In genomic region chr4:96472103-96472867, GRCh38 we compare ENCODE assay signal across 30 cellular contexts.
DNase-seq lines count a peak whose midpoint lies in the region; ATAC-seq, FAIRE-seq and TF ChIP-seq lines count a peak whose summit lies in the region.
"Had no signal": no experiment of that assay in that cellular context is flagged by ENCODE, and none has a peak within 500 bp of the region (broad histone marks: within the 10 kb centered on the region; RNA-seq: fewer than 3 reads in every experiment).

No MANE protein-coding gene starts in this region.

- H2BK15ac ChIP-seq in mesendoderm (replicated peaks; ENCODE audit: low read depth): no peak overlapping the region

- H3K18ac ChIP-seq in mesendoderm (ENCODE audit: low read length): no peak overlapping the region

- H2BK120ac ChIP-seq in mesendoderm (ENCODE audit: low read depth, low read length): no peak overlapping the region

- no peak overlapping the region for H3K27ac Mint-ChIP-seq in activated naive CD4-positive, alpha-beta T cell treated with anti-CD3 and anti-CD28 coated beads, Interleukin-2, amount 50 U/mL, for 72 hours
- H3K27ac Mint-ChIP-seq in CD8-positive, alpha-beta memory T cell: no peak overlapping the region
- H3K27ac Mint-ChIP-seq: activated CD8-positive, alpha-beta T cell treated with anti-CD3 and anti-CD28 coated beads for 36 hours; activated naive CD8-positive, alpha-beta T cell treated with anti-CD3 and anti-CD28 coated beads, Interleukin-2, amount 10 ng/mL, durations not matched to agents 7 days and 5 days had no signal

- no peaks in the 10 kb centered on the region for H3K9me3 ChIP-seq in CD8-positive, alpha-beta memory T cell (ENCODE audit: low read length)
- no peaks in the 10 kb centered on the region for H3K9me3 ChIP-seq in osteoblast (ENCODE audit: low read depth, low read length)
- H3K9me3 ChIP-seq: BE2C, Caco-2, right lobe of liver, upper lobe of right lung had no signal

- POLR2A ChIA-PET in CD8-positive, alpha-beta memory T cell (lab: Charles Lee): no interaction called here

- H2AFZ ChIP-seq in osteoblast (ENCODE audit: low read length): no peak overlapping the region

- H3K36me3 Mint-ChIP-seq in activated naive CD4-positive, alpha-beta T cell treated with anti-CD3 and anti-CD28 coated beads, Interleukin-2, amount 50 U/mL, for 72 hours: no peaks in the 10 kb centered on the region
- H3K36me3 Mint-ChIP-seq in CD8-positive, alpha-beta memory T cell: no peaks in the 10 kb centered on the region
- H3K36me3 Mint-ChIP-seq: activated naive CD8-positive, alpha-beta T cell treated with anti-CD3 and anti-CD28 coated beads, Interleukin-2, amount 10 ng/mL, durations not matched to agents 7 days and 5 days had no signal

- H3K27ac ChIP-seq in mesendoderm (ENCODE audit: low read depth, low read length): no peak overlapping the region
- H3K27ac ChIP-seq in CD8-positive, alpha-beta memory T cell (ENCODE audit: low read depth, low read length): no peak overlapping the region
- no peak overlapping the region for H3K27ac ChIP-seq in osteoblast (ENCODE audit: low read depth, low read length)
- H3K27ac ChIP-seq: epithelial cell of prostate, HL-60, right lobe of liver, upper lobe of right lung had no signal

- H3K4ac ChIP-seq in mesendoderm (ENCODE audit: low read depth, low read length): no peak overlapping the region

- no peak overlapping the region for H2BK5ac ChIP-seq in mesendoderm (ENCODE audit: low read length)

- no peak overlapping the region for H4K8ac ChIP-seq in mesendoderm (ENCODE audit: low read depth, low read length)

- H3K4me2 ChIP-seq in mesendoderm (ENCODE audit: low read length) (no peak overlapping the region), osteoblast (ENCODE audit: insufficient read depth, low read length) (no peak overlapping the region)

- DNase-seq in ELF-1 (ENCODE audit: low read depth, low spot score) (peak; percentile 11), NCI-H460 (ENCODE audit: extremely low read depth, low read depth) (peak; percentile 15), bronchial epithelial cell (ENCODE audit: low read depth) (peak; percentile 41), mesendoderm (peak; percentile 20), osteoblast (ENCODE audit: insufficient read length, low spot score, missing footprints) (no peak)
- no peak for DNase-seq in activated naive CD4-positive, alpha-beta T cell treated with anti-CD3 and anti-CD28 coated beads, Interleukin-2, amount 50 U/mL, for 72 hours (ENCODE audit: low spot score in 2 of 2)
- DNase-seq in CD8-positive, alpha-beta memory T cell: no peak
- DNase-seq: ACHN; activated CD8-positive, alpha-beta T cell treated with anti-CD3 and anti-CD28 coated beads for 36 hours; activated effector memory CD4-positive, alpha-beta T cell treated with Interleukin-2 at 50 U/mL for 16 hours; activated naive CD8-positive, alpha-beta T cell treated with anti-CD3 and anti-CD28 coated beads, Interleukin-2, amount 10 ng/mL, durations not matched to agents 7 days and 5 days; BE2C; Caco-2; cerebellar nuclear complex; DND-41; head of caudate nucleus; NCI-H1105 treated with DMSO at 0.1 percent for 48 hours; NCI-H2029; NCI-H748 treated with DMSO at 0.1 percent for 48 hours; posterior cingulate gyrus; right lobe of liver; stimulated activated CD4-positive, alpha-beta T cell treated with anti-CD3 and anti-CD28 coated beads, Interleukin-4, amount 100 ng/mL, for 1 hour; T-helper 1 cell; upper lobe of right lung had no signal

- H3K4me1 ChIP-seq in mesendoderm (ENCODE audit: control insufficient read depth, low read depth, low read length) (no peaks in the 10 kb centered on the region), osteoblast (ENCODE audit: insufficient read depth, low read length) (no peaks in the 10 kb centered on the region)
- no peaks in the 10 kb centered on the region for H3K4me1 ChIP-seq in CD8-positive, alpha-beta memory T cell (ENCODE audit: insufficient read depth, low read length)
- H3K4me1 ChIP-seq: BE2C, Caco-2, right lobe of liver, upper lobe of right lung had no signal

- no peaks in the 10 kb centered on the region for H3K27me3 Mint-ChIP-seq in CD8-positive, alpha-beta memory T cell
- H3K27me3 Mint-ChIP-seq: activated CD8-positive, alpha-beta T cell treated with anti-CD3 and anti-CD28 coated beads for 36 hours; activated naive CD8-positive, alpha-beta T cell treated with anti-CD3 and anti-CD28 coated beads, Interleukin-2, amount 10 ng/mL, durations not matched to agents 7 days and 5 days had no signal

- no peaks in the 10 kb centered on the region for H3K36me3 ChIP-seq in bronchial epithelial cell (ENCODE audit: control insufficient read depth, insufficient read depth, low read length)
- H3K36me3 ChIP-seq in mesendoderm (ENCODE audit: control insufficient read depth, insufficient read depth, low read length): no peaks in the 10 kb centered on the region
- no peaks in the 10 kb centered on the region for H3K36me3 ChIP-seq in CD8-positive, alpha-beta memory T cell (ENCODE audit: insufficient read depth, low read length)
- no peaks in the 10 kb centered on the region for H3K36me3 ChIP-seq in osteoblast (ENCODE audit: insufficient read depth, low read length)
- H3K36me3 ChIP-seq: BE2C, right lobe of liver, upper lobe of right lung had no signal

- H3K79me1 ChIP-seq in mesendoderm (ENCODE audit: low read length): no peaks in the 10 kb centered on the region

- peak; percentile 28 for FAIRE-seq in bronchial epithelial cell (lab: Jason Lieb, UNC)
- FAIRE-seq: GM18507, HepG2 had no signal

- H3K4me3 Mint-ChIP-seq in CD8-positive, alpha-beta memory T cell: no peak overlapping the region
- H3K4me3 Mint-ChIP-seq: activated CD8-positive, alpha-beta T cell treated with anti-CD3 and anti-CD28 coated beads for 36 hours; activated naive CD8-positive, alpha-beta T cell treated with anti-CD3 and anti-CD28 coated beads, Interleukin-2, amount 10 ng/mL, durations not matched to agents 7 days and 5 days; neural crest cell had no signal

- H3K4me3 ChIP-seq in bronchial epithelial cell (ENCODE audit: low read depth, low read length): no peak overlapping the region
- H3K4me3 ChIP-seq in mesendoderm (ENCODE audit: low read length): no peak overlapping the region
- no peak overlapping the region for H3K4me3 ChIP-seq in CD8-positive, alpha-beta memory T cell (ENCODE audit: low read length)
- no peak overlapping the region for H3K4me3 ChIP-seq in osteoblast (ENCODE audit: insufficient read depth, low read length)
- H3K4me3 ChIP-seq: right lobe of liver, upper lobe of right lung had no signal

- H3K56ac ChIP-seq in mesendoderm (ENCODE audit: low read length): no peak overlapping the region

- H4K20me1 ChIP-seq in osteoblast (ENCODE audit: insufficient read depth, low read length): no peaks in the 10 kb centered on the region

- TF ChIP-seq CTCF in bronchial epithelial cell (IDR thresholded peaks at IDR 0.05; ENCODE audit: insufficient read depth, low read length, severe bottlenecking) (no peak), osteoblast (IDR thresholded peaks at IDR 0.05; ENCODE audit: extremely low read depth, low read depth, low read length) (no peak)

- CTCF ChIA-PET in CD8-positive, alpha-beta memory T cell (lab: Charles Lee): no interaction called here

- H3K23ac ChIP-seq in mesendoderm (ENCODE audit: low read length): no peak overlapping the region

- peaks cover 8 to 15% of the 10 kb centered on the region in 2 donors for H3K9me3 Mint-ChIP-seq in activated naive CD4-positive, alpha-beta T cell treated with anti-CD3 and anti-CD28 coated beads, Interleukin-2, amount 50 U/mL, for 72 hours
- H3K9me3 Mint-ChIP-seq in CD8-positive, alpha-beta memory T cell: peaks cover 6 to 26% (median 10%) of the 10 kb centered on the region in 5 donors
- H3K9me3 Mint-ChIP-seq: activated naive CD8-positive, alpha-beta T cell treated with anti-CD3 and anti-CD28 coated beads, Interleukin-2, amount 10 ng/mL, durations not matched to agents 7 days and 5 days had no signal

- no peaks in the 10 kb centered on the region for H3K27me3 ChIP-seq in bronchial epithelial cell (ENCODE audit: control insufficient read depth, insufficient read depth, low read length)
- no peaks in the 10 kb centered on the region for H3K27me3 ChIP-seq in mesendoderm (ENCODE audit: insufficient read depth, low read length, poor library complexity)
- H3K27me3 ChIP-seq in CD8-positive, alpha-beta memory T cell (ENCODE audit: insufficient read depth, low read length, poor library complexity, severe bottlenecking): no peaks in the 10 kb centered on the region
- no peaks in the 10 kb centered on the region for H3K27me3 ChIP-seq in osteoblast (ENCODE audit: insufficient read depth, low read length)
- H3K27me3 ChIP-seq: BE2C, right lobe of liver, upper lobe of right lung had no signal

- ATAC-seq in activated naive CD4-positive, alpha-beta T cell treated with anti-CD3 and anti-CD28 coated beads, Interleukin-2, amount 50 U/mL, for 72 hours: no peak
- no peak for ATAC-seq in HG02938 (IDR thresholded peaks at IDR 0.05; ENCODE audit: unreplicated experiment)
- ATAC-seq: activated CD8-positive, alpha-beta T cell treated with anti-CD3 and anti-CD28 coated beads for 36 hours; HepG2; right lobe of liver; upper lobe of right lung had no signal

- no peak overlapping the region for H2AK5ac ChIP-seq in mesendoderm (ENCODE audit: low read length)

- no peaks in the 10 kb centered on the region for H3K4me1 Mint-ChIP-seq in CD8-positive, alpha-beta memory T cell
- H3K4me1 Mint-ChIP-seq: activated naive CD8-positive, alpha-beta T cell treated with anti-CD3 and anti-CD28 coated beads, Interleukin-2, amount 10 ng/mL, durations not matched to agents 7 days and 5 days; neural crest cell had no signal

- no peaks in the 10 kb centered on the region for H3K79me2 ChIP-seq in mesendoderm (ENCODE audit: control insufficient read depth, insufficient read depth, low read length)
- H3K79me2 ChIP-seq in osteoblast (ENCODE audit: insufficient read depth, low read length): no peaks in the 10 kb centered on the region

- no peak overlapping the region for H4K5ac ChIP-seq in mesendoderm (ENCODE audit: low read length)

- no peak overlapping the region for H3K9ac ChIP-seq in mesendoderm (ENCODE audit: low read length)

Comparison
In these comparisons a context has a peak if more than half of its experiments do, and no peak if none do; other contexts are left out.
1. DNase-seq: peak in ELF-1 (single experiment), NCI-H460 (single experiment), bronchial epithelial cell (single experiment) and mesendoderm (single experiment); none in activated naive CD4-positive, alpha-beta T cell treated with anti-CD3 and anti-CD28 coated beads, Interleukin-2, amount 50 U/mL, for 72 hours (0 of 2), CD8-positive, alpha-beta memory T cell (0 of 5) and osteoblast (single experiment).